Comparison of ENCODE assay signal across 10 cellular contexts in the genomic region with DNA sequence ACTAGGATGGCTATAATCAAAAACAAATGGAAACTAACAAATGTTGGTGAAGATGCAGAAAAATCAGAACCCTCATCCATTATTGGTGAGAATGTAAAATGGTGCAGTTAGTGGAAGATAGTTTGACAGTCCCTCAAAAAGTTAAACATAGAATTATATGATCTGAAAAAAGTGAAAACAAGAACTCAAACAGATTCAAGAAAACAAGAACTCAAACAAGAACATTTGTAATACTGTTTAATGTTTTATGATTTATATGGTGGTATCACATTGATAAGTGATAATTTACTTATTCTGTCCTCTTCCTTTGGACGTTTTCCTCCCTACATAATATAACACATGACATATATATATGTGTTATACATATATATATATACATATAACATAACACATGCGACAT. TPM values are rescaled to one million over a fixed set of nuclear protein-coding genes. Genes with fewer than 3 reads are reported as not detected.
"Had no signal": no experiment of that assay in that cellular context is flagged by ENCODE, and none has a peak within 500 bp of the region (broad histone marks: within the 10 kb centered on the region; RNA-seq: fewer than 3 reads in every experiment).

No MANE protein-coding gene starts in this region.

- H3K27ac ChIP-seq: HL-60 had no signal

- DNase-seq: H9, HCEC 1CT, HFFc6 had no signal

- H3K4me3 ChIP-seq: GM23338 had no signal

- H2AFZ ChIP-seq: GM23338 had no signal

- H3K4me2 ChIP-seq: GM23338 had no signal

- FAIRE-seq: H1, H54, HepG2 had no signal

RNA-seq across cellular contexts. Expression of gene SCNN1G, which starts 45.3 kb away (rescaled TPM):
- total RNA-seq: HepG2, HFFc6, HT1080 had no signal
- polyA plus RNA-seq: HepG2, IgD-negative memory B cell had no signal
